9 cellular contexts compared by ENCODE assay signal in genomic region chr3:39639344-39640236, GRCh38.
DNase-seq lines count a peak whose midpoint lies in the region; ATAC-seq and TF ChIP-seq lines count a peak whose summit lies in the region.
"Had no signal": no experiment of that assay in that cellular context is flagged by ENCODE, and none has a peak within 500 bp of the region (broad histone marks: within the 10 kb centered on the region; RNA-seq: fewer than 3 reads in every experiment).

No MANE protein-coding gene starts in this region.

- no peak overlapping the region for H3K4me3 Mint-ChIP-seq in dendritic cell treated with granulocyte-macrophage colony-stimulating factor and Interleukin-4, amounts not matched to agents 40 ng/mL and 50 ng/mL, for 4 days
- no peak overlapping the region for H3K4me3 Mint-ChIP-seq in osteocyte (ENCODE audit: unreplicated experiment)
- H3K4me3 Mint-ChIP-seq: naive B cell had no signal

- no peak for TF ChIP-seq CTCF in osteocyte (IDR thresholded peaks at IDR 0.05)

- H3K9me3 Mint-ChIP-seq in dendritic cell treated with granulocyte-macrophage colony-stimulating factor and Interleukin-4, amounts not matched to agents 40 ng/mL and 50 ng/mL, for 4 days, result no peaks in the 10 kb centered on the region
- H3K9me3 Mint-ChIP-seq in osteocyte (ENCODE audit: unreplicated experiment), result no peaks in the 10 kb centered on the region

- H3K4me1 Mint-ChIP-seq in dendritic cell treated with granulocyte-macrophage colony-stimulating factor and Interleukin-4, amounts not matched to agents 40 ng/mL and 50 ng/mL, for 4 days (ENCODE audit: low read depth), result peaks cover 35% of the 10 kb centered on the region
- peaks cover 10% of the 10 kb centered on the region for H3K4me1 Mint-ChIP-seq in osteocyte (ENCODE audit: unreplicated experiment)
- H3K4me1 Mint-ChIP-seq: naive B cell had no signal

- H3K27me3 Mint-ChIP-seq in dendritic cell treated with granulocyte-macrophage colony-stimulating factor and Interleukin-4, amounts not matched to agents 40 ng/mL and 50 ng/mL, for 4 days, result no peaks in the 10 kb centered on the region
- no peaks in the 10 kb centered on the region for H3K27me3 Mint-ChIP-seq in osteocyte (ENCODE audit: unreplicated experiment)

- ATAC-seq in GM18520 (IDR thresholded peaks at IDR 0.05; ENCODE audit: unreplicated experiment) (peak; percentile 52), GM19035 (IDR thresholded peaks at IDR 0.05; ENCODE audit: unreplicated experiment) (no peak), HG03460 (IDR thresholded peaks at IDR 0.05; ENCODE audit: unreplicated experiment) (no peak)

- intact Hi-C loops in dendritic cell treated with granulocyte-macrophage colony-stimulating factor and Interleukin-4, amounts not matched to agents 40 ng/mL and 50 ng/mL, for 4 days (cut with micrococcal nuclease), result no loop called here

- peak overlapping the region; percentile 82 for H3K27ac Mint-ChIP-seq in dendritic cell treated with granulocyte-macrophage colony-stimulating factor and Interleukin-4, amounts not matched to agents 40 ng/mL and 50 ng/mL, for 4 days
- peak overlapping the region; percentile 19 for H3K27ac Mint-ChIP-seq in osteocyte (ENCODE audit: unreplicated experiment)
- H3K27ac Mint-ChIP-seq: naive B cell had no signal

- DNase-seq in NCI-H460 (ENCODE audit: extremely low read depth, low read depth), result peak; percentile 90
- DNase-seq in osteocyte (ENCODE audit: extremely low spot score, unreplicated experiment), result no peak
- DNase-seq in T-helper 9 cell, result no peak
- DNase-seq in HuH-7.5 (ENCODE audit: low spot score), result no peak
- DNase-seq: naive B cell had no signal

- no peaks in the 10 kb centered on the region for H3K36me3 Mint-ChIP-seq in dendritic cell treated with granulocyte-macrophage colony-stimulating factor and Interleukin-4, amounts not matched to agents 40 ng/mL and 50 ng/mL, for 4 days (ENCODE audit: low read depth)
- no peaks in the 10 kb centered on the region for H3K36me3 Mint-ChIP-seq in osteocyte (ENCODE audit: unreplicated experiment)
- H3K36me3 Mint-ChIP-seq: naive B cell had no signal
